ENCODE assay signal across 12 cellular contexts in the genomic region with DNA sequence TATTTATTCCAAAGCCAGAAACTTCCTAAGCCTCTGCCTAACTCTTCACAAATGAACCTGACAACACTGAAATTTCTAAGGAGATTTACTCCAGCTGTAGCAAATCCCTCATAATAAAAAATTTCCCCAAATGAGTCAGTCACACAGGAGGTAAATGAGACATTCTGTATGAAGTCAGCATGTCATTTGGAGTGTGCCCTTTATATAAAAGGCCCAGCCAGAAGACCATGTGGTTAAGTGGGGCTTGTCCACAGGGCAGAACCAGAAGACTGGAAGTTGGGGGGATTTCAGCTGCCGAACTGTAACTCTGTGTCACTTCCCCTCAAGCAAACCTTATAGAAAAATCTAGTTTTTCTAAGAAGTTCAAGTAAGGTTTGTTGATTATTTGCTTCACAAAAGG. TPM values are rescaled to one million over a fixed set of nuclear protein-coding genes. Genes with fewer than 3 reads are reported as not detected.
DNase-seq lines count a peak whose midpoint lies in the region; ATAC-seq and TF ChIP-seq lines count a peak whose summit lies in the region.
"Had no signal": no experiment of that assay in that cellular context is flagged by ENCODE, and none has a peak within 500 bp of the region (broad histone marks: within the 10 kb centered on the region; RNA-seq: fewer than 3 reads in every experiment).

No MANE protein-coding gene starts in this region.

- peaks cover 7% of the 10 kb centered on the region for H3K27me3 Mint-ChIP-seq in activated CD8-positive, alpha-beta T cell treated with anti-CD3 and anti-CD28 coated beads for 36 hours
- H3K27me3 Mint-ChIP-seq in activated CD8-positive, alpha-beta T cell treated with anti-CD3 and anti-CD28 coated beads, Interleukin-2, amount 10 ng/mL, durations not matched to agents 7 days and 5 days (ENCODE audit: low read depth), result peaks cover 2% of the 10 kb centered on the region

- no peak overlapping the region for H3K27ac Mint-ChIP-seq in activated CD8-positive, alpha-beta T cell treated with anti-CD3 and anti-CD28 coated beads for 36 hours
- no peak overlapping the region for H3K27ac Mint-ChIP-seq in activated CD8-positive, alpha-beta T cell treated with anti-CD3 and anti-CD28 coated beads, Interleukin-2, amount 10 ng/mL, durations not matched to agents 7 days and 5 days
- H3K27ac Mint-ChIP-seq: effector memory CD8-positive, alpha-beta T cell had no signal

- H3K9me3 ChIP-seq in uterus (no peaks in the 10 kb centered on the region), ovary (no peaks in the 10 kb centered on the region)

- intact Hi-C loops in activated CD8-positive, alpha-beta T cell treated with anti-CD3 and anti-CD28 coated beads for 36 hours (cut with micrococcal nuclease), result no loop called here
- intact Hi-C loops in uterus (cut with DNase I; ENCODE audit: low total_unique reads), result no loop called here
- intact Hi-C loops in ovary (cut with DNase I), result no loop called here

- no peaks in the 10 kb centered on the region for H3K27me3 ChIP-seq in uterus
- no peaks in the 10 kb centered on the region for H3K27me3 ChIP-seq in ovary

- POLR2A ChIA-PET in activated CD8-positive, alpha-beta T cell treated with anti-CD3 and anti-CD28 coated beads for 36 hours (lab: Charles Lee), result no interaction called here
- POLR2A ChIA-PET in activated CD8-positive, alpha-beta T cell treated with anti-CD3 and anti-CD28 coated beads, Interleukin-2, amount 10 ng/mL, durations not matched to agents 7 days and 5 days (lab: Charles Lee), result interaction anchor here (1.9 kb wide), 1 partner anchor 8 kb away, joined by 4 read pairs; no protein-coding TSS in a partner anchor

- peak; percentile 13 for DNase-seq in activated CD8-positive, alpha-beta T cell treated with anti-CD3 and anti-CD28 coated beads for 36 hours
- no peak for DNase-seq in activated CD8-positive, alpha-beta T cell treated with anti-CD3 and anti-CD28 coated beads, Interleukin-2, amount 10 ng/mL, durations not matched to agents 7 days and 5 days
- DNase-seq in astrocyte of the spinal cord (ENCODE audit: low read depth, low spot score), result peak; percentile 82
- DNase-seq in lung microvascular endothelial cell (ENCODE audit: low read depth in 2 of 2), result peak; percentile 41 to 88
- DNase-seq in uterus, result no peak
- no peak for DNase-seq in SHP77 (lab: John Stamatoyannopoulos, UW)
- no peak for DNase-seq in ovary
- DNase-seq in SW480 (ENCODE audit: low spot score), result no peak
- DNase-seq: activated effector memory CD4-positive, alpha-beta T cell treated with anti-CD3 and anti-CD28 coated beads, Interleukin-2, amount 50 U/mL, for 16 hours; effector memory CD8-positive, alpha-beta T cell; NK-92 treated with Interleukin-12 subunit alpha and Interleukin-12 subunit beta, amount 100 ng/mL, for 24 hours; T-helper 9 cell had no signal

- no peaks in the 10 kb centered on the region for H3K9me3 Mint-ChIP-seq in activated CD8-positive, alpha-beta T cell treated with anti-CD3 and anti-CD28 coated beads for 36 hours
- no peaks in the 10 kb centered on the region for H3K9me3 Mint-ChIP-seq in activated CD8-positive, alpha-beta T cell treated with anti-CD3 and anti-CD28 coated beads, Interleukin-2, amount 10 ng/mL, durations not matched to agents 7 days and 5 days (ENCODE audit: insufficient read depth)
- H3K9me3 Mint-ChIP-seq: effector memory CD8-positive, alpha-beta T cell had no signal

- TF ChIP-seq POLR2A in uterus (IDR thresholded peaks at IDR 0.05), result no peak
- TF ChIP-seq POLR2A in ovary (IDR thresholded peaks at IDR 0.05), result no peak

- peaks cover 12% of the 10 kb centered on the region for H3K4me1 Mint-ChIP-seq in activated CD8-positive, alpha-beta T cell treated with anti-CD3 and anti-CD28 coated beads for 36 hours (ENCODE audit: low read depth)
- H3K4me1 Mint-ChIP-seq in activated CD8-positive, alpha-beta T cell treated with anti-CD3 and anti-CD28 coated beads, Interleukin-2, amount 10 ng/mL, durations not matched to agents 7 days and 5 days (ENCODE audit: low read depth), result peaks cover 7% of the 10 kb centered on the region

- no peak for TF ChIP-seq CTCF in activated CD8-positive, alpha-beta T cell treated with anti-CD3 and anti-CD28 coated beads for 36 hours (IDR thresholded peaks at IDR 0.05)
- TF ChIP-seq CTCF in astrocyte of the spinal cord (IDR thresholded peaks at IDR 0.05; ENCODE audit: low read depth, low read length) (no peak), uterus (IDR thresholded peaks at IDR 0.05) (no peak), ovary (IDR thresholded peaks at IDR 0.05) (no peak)

- CTCF ChIA-PET in activated CD8-positive, alpha-beta T cell treated with anti-CD3 and anti-CD28 coated beads for 36 hours (lab: Charles Lee), result no interaction called here
- CTCF ChIA-PET in activated CD8-positive, alpha-beta T cell treated with anti-CD3 and anti-CD28 coated beads, Interleukin-2, amount 10 ng/mL, durations not matched to agents 7 days and 5 days (lab: Charles Lee), result interaction anchor here (1.0 kb wide), 1 partner anchor 49 kb away, joined by 3 read pairs; no protein-coding TSS in a partner anchor

- no peak for TF ChIP-seq EP300 in ovary (IDR thresholded peaks at IDR 0.05)

- 0 to 71% (median 37%) methylated on average over 1 of the region's 1 CpG for WGBS in ovary, 3 donors

- in situ Hi-C loops in astrocyte of the spinal cord (cut with HindIII; ENCODE audit: low sequenced_read_pairs), result no loop called here

- no peaks in the 10 kb centered on the region for H3K36me3 ChIP-seq in uterus
- H3K36me3 ChIP-seq in ovary, result no peaks in the 10 kb centered on the region

- H3K27ac ChIP-seq in uterus (peak overlapping the region; percentile 81 to 83), ovary (no peak overlapping the region)

- no peak overlapping the region for H3K4me3 Mint-ChIP-seq in activated CD8-positive, alpha-beta T cell treated with anti-CD3 and anti-CD28 coated beads for 36 hours
- H3K4me3 Mint-ChIP-seq in activated CD8-positive, alpha-beta T cell treated with anti-CD3 and anti-CD28 coated beads, Interleukin-2, amount 10 ng/mL, durations not matched to agents 7 days and 5 days, result no peak overlapping the region
- H3K4me3 Mint-ChIP-seq: effector memory CD8-positive, alpha-beta T cell had no signal

- H3K4me3 ChIP-seq in astrocyte of the spinal cord (ENCODE audit: low read depth, low read length) (no peak overlapping the region), uterus (no peak overlapping the region), ovary (no peak overlapping the region)

- H3K36me3 Mint-ChIP-seq in activated CD8-positive, alpha-beta T cell treated with anti-CD3 and anti-CD28 coated beads for 36 hours (ENCODE audit: low read depth), result no peaks in the 10 kb centered on the region
- no peaks in the 10 kb centered on the region for H3K36me3 Mint-ChIP-seq in activated CD8-positive, alpha-beta T cell treated with anti-CD3 and anti-CD28 coated beads, Interleukin-2, amount 10 ng/mL, durations not matched to agents 7 days and 5 days (ENCODE audit: low read depth)

- peaks cover 15 to 20% of the 10 kb centered on the region in 2 donors for H3K4me1 ChIP-seq in uterus
- peaks cover 21% of the 10 kb centered on the region for H3K4me1 ChIP-seq in ovary (ENCODE audit: insufficient read depth)

- peak; percentile 64 for ATAC-seq in activated CD8-positive, alpha-beta T cell treated with anti-CD3 and anti-CD28 coated beads for 36 hours
- ATAC-seq in activated CD8-positive, alpha-beta T cell treated with anti-CD3 and anti-CD28 coated beads, Interleukin-2, amount 10 ng/mL, durations not matched to agents 7 days and 5 days, result no peak
- ATAC-seq: effector memory CD8-positive, alpha-beta T cell had no signal

RNA-seq across cellular contexts. Expression of a gene that starts 30.2 kb away (rescaled TPM):
- total RNA-seq in activated CD8-positive, alpha-beta T cell treated with anti-CD3 and anti-CD28 coated beads for 36 hours, result 1 to 10 TPM in 1 of 2 experiments, under 1 TPM in 1; 0.63 to 1.6 TPM
- 1 to 10 TPM; 4.0 to 4.2 TPM for total RNA-seq in activated CD8-positive, alpha-beta T cell treated with anti-CD3 and anti-CD28 coated beads, Interleukin-2, amount 10 ng/mL, durations not matched to agents 7 days and 5 days
- total RNA-seq in lung microvascular endothelial cell (137 and 163 TPM in 2 replicates), uterus (100 to 1,000 TPM in 3 of 4 donors, 10 to 100 TPM in 1; 35.9 to 156 (median 114) TPM), ovary (100 to 1,000 TPM in 5 of 7 donors, 10 to 100 TPM in 2; 47.9 to 143 (median 106) TPM)
- polyA plus RNA-seq in ovary, result 100 to 1,000 TPM in 1 of 2 donors, 10 to 100 TPM in 1; 72.7 to 111 TPM

Comparison
In these comparisons a context has a peak if more than half of its experiments do, and no peak if none do; other contexts are left out.
1. DNase-seq: peak in activated CD8-positive, alpha-beta T cell treated with anti-CD3 and anti-CD28 coated beads for 36 hours (single experiment), astrocyte of the spinal cord (single experiment) and lung microvascular endothelial cell (2 of 2); none in activated CD8-positive, alpha-beta T cell treated with anti-CD3 and anti-CD28 coated beads, Interleukin-2, amount 10 ng/mL, durations not matched to agents 7 days and 5 days (single experiment), uterus (0 of 2), SHP77 (0 of 2), ovary (0 of 5) and SW480 (single experiment).
2. H3K27ac ChIP-seq: peak in uterus (2 of 2); none in ovary (0 of 2).
3. RNA of a gene that starts 30.2 kb away (total RNA-seq): 137 to 163 TPM in lung microvascular endothelial cell, 35.9 to 156 TPM in uterus and 47.9 to 143 TPM in ovary; 4.0 to 4.2 TPM in activated CD8-positive, alpha-beta T cell treated with anti-CD3 and anti-CD28 coated beads, Interleukin-2, amount 10 ng/mL, durations not matched to agents 7 days and 5 days and 0.63 to 1.6 TPM in activated CD8-positive, alpha-beta T cell treated with anti-CD3 and anti-CD28 coated beads for 36 hours; every median in the first group is over 4 times any median in the second.